ENCODE assay signal across 1 cellular context in the genomic region with DNA sequence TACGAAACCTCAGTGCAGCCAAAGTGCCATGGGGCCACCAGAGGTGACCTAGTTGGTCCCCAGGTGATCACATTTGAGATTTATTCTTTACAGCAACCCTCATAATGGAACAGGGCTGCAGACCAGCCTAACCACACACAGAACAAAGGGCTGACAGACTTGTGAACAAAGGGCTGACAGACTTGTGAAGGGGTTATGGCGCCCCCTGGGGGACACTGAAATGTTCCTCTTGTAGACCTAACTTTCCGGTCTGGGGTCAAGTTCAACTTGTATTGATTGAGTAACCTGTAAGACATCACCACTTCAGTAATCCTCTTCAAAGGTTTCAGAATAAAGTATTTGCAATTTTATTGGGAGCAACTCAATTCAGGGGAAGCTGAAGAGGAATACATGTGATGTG.
TF ChIP-seq lines count a peak whose summit lies in the region.

No MANE protein-coding gene starts in this region.

TF ChIP-seq in HepG2, 621 proteins besides CTCF, POLR2A, EP300 and RAD21 (continued from another document and continues in another):
- TF ChIP-seq, protein P1, sequence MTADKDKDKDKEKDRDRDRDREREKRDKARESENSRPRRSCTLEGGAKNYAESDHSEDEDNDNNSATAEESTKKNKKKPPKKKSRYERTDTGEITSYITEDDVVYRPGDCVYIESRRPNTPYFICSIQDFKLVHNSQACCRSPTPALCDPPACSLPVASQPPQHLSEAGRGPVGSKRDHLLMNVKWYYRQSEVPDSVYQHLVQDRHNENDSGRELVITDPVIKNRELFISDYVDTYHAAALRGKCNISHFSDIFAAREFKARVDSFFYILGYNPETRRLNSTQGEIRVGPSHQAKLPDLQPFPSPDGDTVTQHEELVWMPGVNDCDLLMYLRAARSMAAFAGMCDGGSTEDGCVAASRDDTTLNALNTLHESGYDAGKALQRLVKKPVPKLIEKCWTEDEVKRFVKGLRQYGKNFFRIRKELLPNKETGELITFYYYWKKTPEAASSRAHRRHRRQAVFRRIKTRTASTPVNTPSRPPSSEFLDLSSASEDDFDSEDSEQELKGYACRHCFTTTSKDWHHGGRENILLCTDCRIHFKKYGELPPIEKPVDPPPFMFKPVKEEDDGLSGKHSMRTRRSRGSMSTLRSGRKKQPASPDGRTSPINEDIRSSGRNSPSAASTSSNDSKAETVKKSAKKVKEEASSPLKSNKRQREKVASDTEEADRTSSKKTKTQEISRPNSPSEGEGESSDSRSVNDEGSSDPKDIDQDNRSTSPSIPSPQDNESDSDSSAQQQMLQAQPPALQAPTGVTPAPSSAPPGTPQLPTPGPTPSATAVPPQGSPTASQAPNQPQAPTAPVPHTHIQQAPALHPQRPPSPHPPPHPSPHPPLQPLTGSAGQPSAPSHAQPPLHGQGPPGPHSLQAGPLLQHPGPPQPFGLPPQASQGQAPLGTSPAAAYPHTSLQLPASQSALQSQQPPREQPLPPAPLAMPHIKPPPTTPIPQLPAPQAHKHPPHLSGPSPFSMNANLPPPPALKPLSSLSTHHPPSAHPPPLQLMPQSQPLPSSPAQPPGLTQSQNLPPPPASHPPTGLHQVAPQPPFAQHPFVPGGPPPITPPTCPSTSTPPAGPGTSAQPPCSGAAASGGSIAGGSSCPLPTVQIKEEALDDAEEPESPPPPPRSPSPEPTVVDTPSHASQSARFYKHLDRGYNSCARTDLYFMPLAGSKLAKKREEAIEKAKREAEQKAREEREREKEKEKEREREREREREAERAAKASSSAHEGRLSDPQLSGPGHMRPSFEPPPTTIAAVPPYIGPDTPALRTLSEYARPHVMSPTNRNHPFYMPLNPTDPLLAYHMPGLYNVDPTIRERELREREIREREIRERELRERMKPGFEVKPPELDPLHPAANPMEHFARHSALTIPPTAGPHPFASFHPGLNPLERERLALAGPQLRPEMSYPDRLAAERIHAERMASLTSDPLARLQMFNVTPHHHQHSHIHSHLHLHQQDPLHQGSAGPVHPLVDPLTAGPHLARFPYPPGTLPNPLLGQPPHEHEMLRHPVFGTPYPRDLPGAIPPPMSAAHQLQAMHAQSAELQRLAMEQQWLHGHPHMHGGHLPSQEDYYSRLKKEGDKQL (CRISPR knock-in tag; IDR thresholded peaks at IDR 0.05; ENCODE audit: low read depth) = no peak
- TF ChIP-seq REXO4 (CRISPR knock-in tag; IDR thresholded peaks at IDR 0.05; ENCODE audit: borderline replicate concordance) (no peak), NR2C2 (CRISPR knock-in tag; IDR thresholded peaks at IDR 0.05; ENCODE audit: borderline replicate concordance) (peak; percentile 70), TRIM24 (CRISPR knock-in tag; IDR thresholded peaks at IDR 0.05) (no peak), SRF (IDR thresholded peaks at IDR 0.05; ENCODE audit: low read depth, low read length) (no peak), DMAP1 (CRISPR knock-in tag; IDR thresholded peaks at IDR 0.05) (no peak), TBX2 (CRISPR knock-in tag; IDR thresholded peaks at IDR 0.05; ENCODE audit: borderline replicate concordance) (no peak; the same call in 1 of the 2 replicates), HDAC2 (CRISPR knock-in tag; IDR thresholded peaks at IDR 0.05) (0 out of 2 replicates have a peak, but pooled peaks have one; percentile 23), GATAD2A (CRISPR knock-in tag; IDR thresholded peaks at IDR 0.05) (peak; percentile 75), GTF3A (CRISPR knock-in tag; conservative IDR thresholded peaks at IDR 0.05) (no peak), HCFC1 (IDR thresholded peaks at IDR 0.05; ENCODE audit: low read depth, low read length) (no peak), SAP130 (CRISPR knock-in tag; IDR thresholded peaks at IDR 0.05; ENCODE audit: low read depth) (peak; percentile 31; the same call in 1 of the 2 replicates), ZFP36L1 (CRISPR knock-in tag; IDR thresholded peaks at IDR 0.05) (no peak), RXRA (CRISPR knock-in tag; IDR thresholded peaks at IDR 0.05) (peak; percentile 76; the same call in 1 of the 2 replicates), ZSCAN31 (CRISPR knock-in tag; IDR thresholded peaks at IDR 0.05; ENCODE audit: low read depth) (no peak), MIER3 (CRISPR knock-in tag; IDR thresholded peaks at IDR 0.05; ENCODE audit: borderline replicate concordance) (no peak), CBFB (CRISPR knock-in tag; IDR thresholded peaks at IDR 0.05) (no peak), ZNF773 (CRISPR knock-in tag; IDR thresholded peaks at IDR 0.05; ENCODE audit: borderline replicate concordance) (no peak), NCOR1 (IDR thresholded peaks at IDR 0.05; ENCODE audit: borderline replicate concordance, low read length) (peak; percentile 69; the same call in 1 of the 2 replicates), ZNF317 (CRISPR knock-in tag; IDR thresholded peaks at IDR 0.05) (no peak), SALL1 (CRISPR knock-in tag; IDR thresholded peaks at IDR 0.05) (peak; percentile 69), MAZ (IDR thresholded peaks at IDR 0.05; ENCODE audit: borderline replicate concordance, low read depth, low read length) (no peak), MAZ (CRISPR knock-in tag; IDR thresholded peaks at IDR 0.05; ENCODE audit: low read depth) (no peak), RBM22 (optimal IDR thresholded peaks at IDR 0.05; ENCODE audit: low read length) (no peak), ATAD3A (CRISPR knock-in tag; IDR thresholded peaks at IDR 0.05) (no peak), SRSF4 (IDR thresholded peaks at IDR 0.05; ENCODE audit: low read depth, low read length, poor library complexity, severe bottlenecking) (no peak), ARNTL (CRISPR knock-in tag; IDR thresholded peaks at IDR 0.05) (no peak), BRD4 (CRISPR knock-in tag; IDR thresholded peaks at IDR 0.05) (0 out of 2 replicates have a peak, but pooled peaks have one; percentile 14), ZNF263 (CRISPR knock-in tag; IDR thresholded peaks at IDR 0.05) (no peak), MXI1 (IDR thresholded peaks at IDR 0.05; ENCODE audit: borderline replicate concordance, low read depth, low read length) (no peak), HOXA7 (CRISPR knock-in tag; IDR thresholded peaks at IDR 0.05) (no peak), PCBP1 (IDR thresholded peaks at IDR 0.05; ENCODE audit: borderline replicate concordance, low read depth, low read length) (no peak), U2AF2 (IDR thresholded peaks at IDR 0.05; ENCODE audit: low read depth, low read length) (no peak), MLLT10 (CRISPR knock-in tag; IDR thresholded peaks at IDR 0.05) (no peak), PAF1 (CRISPR knock-in tag; IDR thresholded peaks at IDR 0.05) (no peak), KDM2A (CRISPR knock-in tag; IDR thresholded peaks at IDR 0.05; ENCODE audit: borderline replicate concordance, low read depth) (no peak), ADNP (CRISPR knock-in tag; IDR thresholded peaks at IDR 0.05) (no peak), GFI1 (CRISPR knock-in tag; IDR thresholded peaks at IDR 0.05; ENCODE audit: borderline replicate concordance) (no peak), POGZ (CRISPR knock-in tag; IDR thresholded peaks at IDR 0.05) (peak; percentile 71)
- TF ChIP-seq, protein P2, sequence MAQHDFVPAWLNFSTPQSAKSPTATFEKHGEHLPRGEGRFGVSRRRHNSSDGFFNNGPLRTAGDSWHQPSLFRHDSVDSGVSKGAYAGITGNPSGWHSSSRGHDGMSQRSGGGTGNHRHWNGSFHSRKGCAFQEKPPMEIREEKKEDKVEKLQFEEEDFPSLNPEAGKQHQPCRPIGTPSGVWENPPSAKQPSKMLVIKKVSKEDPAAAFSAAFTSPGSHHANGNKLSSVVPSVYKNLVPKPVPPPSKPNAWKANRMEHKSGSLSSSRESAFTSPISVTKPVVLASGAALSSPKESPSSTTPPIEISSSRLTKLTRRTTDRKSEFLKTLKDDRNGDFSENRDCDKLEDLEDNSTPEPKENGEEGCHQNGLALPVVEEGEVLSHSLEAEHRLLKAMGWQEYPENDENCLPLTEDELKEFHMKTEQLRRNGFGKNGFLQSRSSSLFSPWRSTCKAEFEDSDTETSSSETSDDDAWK (CRISPR knock-in tag; IDR thresholded peaks at IDR 0.05) = no peak
- TF ChIP-seq, protein P3, sequence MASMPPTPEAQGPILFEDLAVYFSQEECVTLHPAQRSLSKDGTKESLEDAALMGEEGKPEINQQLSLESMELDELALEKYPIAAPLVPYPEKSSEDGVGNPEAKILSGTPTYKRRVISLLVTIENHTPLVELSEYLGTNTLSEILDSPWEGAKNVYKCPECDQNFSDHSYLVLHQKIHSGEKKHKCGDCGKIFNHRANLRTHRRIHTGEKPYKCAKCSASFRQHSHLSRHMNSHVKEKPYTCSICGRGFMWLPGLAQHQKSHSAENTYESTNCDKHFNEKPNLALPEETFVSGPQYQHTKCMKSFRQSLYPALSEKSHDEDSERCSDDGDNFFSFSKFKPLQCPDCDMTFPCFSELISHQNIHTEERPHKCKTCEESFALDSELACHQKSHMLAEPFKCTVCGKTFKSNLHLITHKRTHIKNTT (CRISPR knock-in tag; IDR thresholded peaks at IDR 0.05) = no peak
- TF ChIP-seq, protein P4, sequence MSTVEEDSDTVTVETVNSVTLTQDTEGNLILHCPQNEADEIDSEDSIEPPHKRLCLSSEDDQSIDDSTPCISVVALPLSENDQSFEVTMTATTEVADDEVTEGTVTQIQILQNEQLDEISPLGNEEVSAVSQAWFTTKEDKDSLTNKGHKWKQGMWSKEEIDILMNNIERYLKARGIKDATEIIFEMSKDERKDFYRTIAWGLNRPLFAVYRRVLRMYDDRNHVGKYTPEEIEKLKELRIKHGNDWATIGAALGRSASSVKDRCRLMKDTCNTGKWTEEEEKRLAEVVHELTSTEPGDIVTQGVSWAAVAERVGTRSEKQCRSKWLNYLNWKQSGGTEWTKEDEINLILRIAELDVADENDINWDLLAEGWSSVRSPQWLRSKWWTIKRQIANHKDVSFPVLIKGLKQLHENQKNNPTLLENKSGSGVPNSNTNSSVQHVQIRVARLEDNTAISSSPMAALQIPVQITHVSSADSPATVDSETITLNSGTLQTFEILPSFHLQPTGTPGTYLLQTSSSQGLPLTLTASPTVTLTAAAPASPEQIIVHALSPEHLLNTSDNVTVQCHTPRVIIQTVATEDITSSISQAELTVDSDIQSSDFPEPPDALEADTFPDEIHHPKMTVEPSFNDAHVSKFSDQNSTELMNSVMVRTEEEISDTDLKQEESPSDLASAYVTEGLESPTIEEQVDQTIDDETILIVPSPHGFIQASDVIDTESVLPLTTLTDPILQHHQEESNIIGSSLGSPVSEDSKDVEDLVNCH (CRISPR knock-in tag; IDR thresholded peaks at IDR 0.05) = no peak
- TF ChIP-seq, protein P5, sequence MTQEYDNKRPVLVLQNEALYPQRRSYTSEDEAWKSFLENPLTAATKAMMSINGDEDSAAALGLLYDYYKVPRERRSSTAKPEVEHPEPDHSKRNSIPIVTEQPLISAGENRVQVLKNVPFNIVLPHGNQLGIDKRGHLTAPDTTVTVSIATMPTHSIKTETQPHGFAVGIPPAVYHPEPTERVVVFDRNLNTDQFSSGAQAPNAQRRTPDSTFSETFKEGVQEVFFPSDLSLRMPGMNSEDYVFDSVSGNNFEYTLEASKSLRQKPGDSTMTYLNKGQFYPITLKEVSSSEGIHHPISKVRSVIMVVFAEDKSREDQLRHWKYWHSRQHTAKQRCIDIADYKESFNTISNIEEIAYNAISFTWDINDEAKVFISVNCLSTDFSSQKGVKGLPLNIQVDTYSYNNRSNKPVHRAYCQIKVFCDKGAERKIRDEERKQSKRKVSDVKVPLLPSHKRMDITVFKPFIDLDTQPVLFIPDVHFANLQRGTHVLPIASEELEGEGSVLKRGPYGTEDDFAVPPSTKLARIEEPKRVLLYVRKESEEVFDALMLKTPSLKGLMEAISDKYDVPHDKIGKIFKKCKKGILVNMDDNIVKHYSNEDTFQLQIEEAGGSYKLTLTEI (CRISPR knock-in tag; conservative IDR thresholded peaks at IDR 0.05) = no peak
- TF ChIP-seq, protein P6, sequence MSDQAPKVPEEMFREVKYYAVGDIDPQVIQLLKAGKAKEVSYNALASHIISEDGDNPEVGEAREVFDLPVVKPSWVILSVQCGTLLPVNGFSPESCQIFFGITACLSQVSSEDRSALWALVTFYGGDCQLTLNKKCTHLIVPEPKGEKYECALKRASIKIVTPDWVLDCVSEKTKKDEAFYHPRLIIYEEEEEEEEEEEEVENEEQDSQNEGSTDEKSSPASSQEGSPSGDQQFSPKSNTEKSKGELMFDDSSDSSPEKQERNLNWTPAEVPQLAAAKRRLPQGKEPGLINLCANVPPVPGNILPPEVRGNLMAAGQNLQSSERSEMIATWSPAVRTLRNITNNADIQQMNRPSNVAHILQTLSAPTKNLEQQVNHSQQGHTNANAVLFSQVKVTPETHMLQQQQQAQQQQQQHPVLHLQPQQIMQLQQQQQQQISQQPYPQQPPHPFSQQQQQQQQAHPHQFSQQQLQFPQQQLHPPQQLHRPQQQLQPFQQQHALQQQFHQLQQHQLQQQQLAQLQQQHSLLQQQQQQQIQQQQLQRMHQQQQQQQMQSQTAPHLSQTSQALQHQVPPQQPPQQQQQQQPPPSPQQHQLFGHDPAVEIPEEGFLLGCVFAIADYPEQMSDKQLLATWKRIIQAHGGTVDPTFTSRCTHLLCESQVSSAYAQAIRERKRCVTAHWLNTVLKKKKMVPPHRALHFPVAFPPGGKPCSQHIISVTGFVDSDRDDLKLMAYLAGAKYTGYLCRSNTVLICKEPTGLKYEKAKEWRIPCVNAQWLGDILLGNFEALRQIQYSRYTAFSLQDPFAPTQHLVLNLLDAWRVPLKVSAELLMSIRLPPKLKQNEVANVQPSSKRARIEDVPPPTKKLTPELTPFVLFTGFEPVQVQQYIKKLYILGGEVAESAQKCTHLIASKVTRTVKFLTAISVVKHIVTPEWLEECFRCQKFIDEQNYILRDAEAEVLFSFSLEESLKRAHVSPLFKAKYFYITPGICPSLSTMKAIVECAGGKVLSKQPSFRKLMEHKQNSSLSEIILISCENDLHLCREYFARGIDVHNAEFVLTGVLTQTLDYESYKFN (CRISPR knock-in tag; conservative IDR thresholded peaks at IDR 0.05) = no peak
- TF ChIP-seq, protein P7, sequence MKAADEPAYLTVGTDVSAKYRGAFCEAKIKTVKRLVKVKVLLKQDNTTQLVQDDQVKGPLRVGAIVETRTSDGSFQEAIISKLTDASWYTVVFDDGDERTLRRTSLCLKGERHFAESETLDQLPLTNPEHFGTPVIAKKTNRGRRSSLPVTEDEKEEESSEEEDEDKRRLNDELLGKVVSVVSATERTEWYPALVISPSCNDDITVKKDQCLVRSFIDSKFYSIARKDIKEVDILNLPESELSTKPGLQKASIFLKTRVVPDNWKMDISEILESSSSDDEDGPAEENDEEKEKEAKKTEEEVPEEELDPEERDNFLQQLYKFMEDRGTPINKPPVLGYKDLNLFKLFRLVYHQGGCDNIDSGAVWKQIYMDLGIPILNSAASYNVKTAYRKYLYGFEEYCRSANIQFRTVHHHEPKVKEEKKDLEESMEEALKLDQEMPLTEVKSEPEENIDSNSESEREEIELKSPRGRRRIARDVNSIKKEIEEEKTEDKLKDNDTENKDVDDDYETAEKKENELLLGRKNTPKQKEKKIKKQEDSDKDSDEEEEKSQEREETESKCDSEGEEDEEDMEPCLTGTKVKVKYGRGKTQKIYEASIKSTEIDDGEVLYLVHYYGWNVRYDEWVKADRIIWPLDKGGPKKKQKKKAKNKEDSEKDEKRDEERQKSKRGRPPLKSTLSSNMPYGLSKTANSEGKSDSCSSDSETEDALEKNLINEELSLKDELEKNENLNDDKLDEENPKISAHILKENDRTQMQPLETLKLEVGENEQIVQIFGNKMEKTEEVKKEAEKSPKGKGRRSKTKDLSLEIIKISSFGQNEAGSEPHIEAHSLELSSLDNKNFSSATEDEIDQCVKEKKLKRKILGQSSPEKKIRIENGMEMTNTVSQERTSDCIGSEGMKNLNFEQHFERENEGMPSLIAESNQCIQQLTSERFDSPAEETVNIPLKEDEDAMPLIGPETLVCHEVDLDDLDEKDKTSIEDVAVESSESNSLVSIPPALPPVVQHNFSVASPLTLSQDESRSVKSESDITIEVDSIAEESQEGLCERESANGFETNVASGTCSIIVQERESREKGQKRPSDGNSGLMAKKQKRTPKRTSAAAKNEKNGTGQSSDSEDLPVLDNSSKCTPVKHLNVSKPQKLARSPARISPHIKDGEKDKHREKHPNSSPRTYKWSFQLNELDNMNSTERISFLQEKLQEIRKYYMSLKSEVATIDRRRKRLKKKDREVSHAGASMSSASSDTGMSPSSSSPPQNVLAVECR (CRISPR knock-in tag; IDR thresholded peaks at IDR 0.05; ENCODE audit: borderline replicate concordance) = no peak
